Comparison of ENCODE assay signal across 8 cellular contexts in genomic region chrX:40172169-40172979, GRCh38.
DNase-seq lines count a peak whose midpoint lies in the region; ATAC-seq and TF ChIP-seq lines count a peak whose summit lies in the region.

No MANE protein-coding gene starts in this region.

- peaks cover 41% of the 10 kb centered on the region for H3K36me3 Mint-ChIP-seq in Calu3 (ENCODE audit: insufficient read depth, unreplicated experiment)

- peak overlapping the region in 4 of 5 donors; percentile 38 to 99 (median 82) for H3K27ac ChIP-seq in adrenal gland
- H3K27ac ChIP-seq in hepatocyte: peak overlapping the region; percentile 99
- H3K27ac ChIP-seq in sigmoid colon: peak overlapping the region; percentile 91 to 97 (median 93)

- peaks cover 8% of the 10 kb centered on the region for H3K79me2 ChIP-seq in hepatocyte

- ATAC-seq in HG03108 (IDR thresholded peaks at IDR 0.05; ENCODE audit: unreplicated experiment) (no peak), GM19397 (IDR thresholded peaks at IDR 0.05; ENCODE audit: unreplicated experiment) (no peak)

- peak in 1 of 2 donors; percentile 7 for TF ChIP-seq POLR2A in adrenal gland (IDR thresholded peaks at IDR 0.05)
- peak in 1 of 2 donors; percentile 38 for TF ChIP-seq POLR2A in sigmoid colon (IDR thresholded peaks at IDR 0.05)

- peaks cover 22 to 37% of the 10 kb centered on the region in 2 donors for H3K4me1 ChIP-seq in adrenal gland (replicated peaks in 1 of 2)
- peaks cover 84% of the 10 kb centered on the region for H3K4me1 ChIP-seq in hepatocyte (ENCODE audit: insufficient read depth)
- peaks cover 0 to 73% (median 39%) of the 10 kb centered on the region in 4 donors for H3K4me1 ChIP-seq in sigmoid colon

- peak overlapping the region; percentile 44 for H2AFZ ChIP-seq in hepatocyte

- intact Hi-C loops in Calu3 (cut with micrococcal nuclease; ENCODE audit: unreplicated experiment): loop anchor here (5.0 to 10.0 kb wide), 5 partner anchors 95 to 908 kb away; no protein-coding TSS in a partner anchor
- intact Hi-C loops in adrenal gland (cut with DNase I): loop anchor here (5.0 to 10.0 kb wide), 5 partner anchors 70 to 358 kb away; no protein-coding TSS in a partner anchor
- intact Hi-C loops in sigmoid colon (cut with DNase I): loop anchor here (5.0 to 10.0 kb wide), 2 partner anchors 265 to 292 kb away; no protein-coding TSS in a partner anchor

- BruUV-seq in Calu3 (replicated peaks; lab: Mats Ljungman, UMichigan): no TSS peak

- TF ChIP-seq EP300 in sigmoid colon (IDR thresholded peaks at IDR 0.05): no peak

- no peaks in the 10 kb centered on the region for H3K9me2 ChIP-seq in hepatocyte (replicated peaks; ENCODE audit: insufficient read depth)

- peaks cover 8% of the 10 kb centered on the region for H3K27me3 Mint-ChIP-seq in Calu3 (ENCODE audit: unreplicated experiment)

- no peaks in the 10 kb centered on the region for H3K36me3 ChIP-seq in adrenal gland (replicated peaks in 1 of 2)
- H3K36me3 ChIP-seq in hepatocyte (replicated peaks; ENCODE audit: insufficient read depth, low read depth): no peaks in the 10 kb centered on the region
- H3K36me3 ChIP-seq in sigmoid colon: no peaks in the 10 kb centered on the region

- peak overlapping the region; percentile 92 for H3K4me2 ChIP-seq in hepatocyte

- peaks cover 29% of the 10 kb centered on the region for H3K27me3 ChIP-seq in adrenal gland
- H3K27me3 ChIP-seq in hepatocyte: peaks cover 17% of the 10 kb centered on the region
- peaks cover 0 to 14% (median 0%) of the 10 kb centered on the region in 3 donors for H3K27me3 ChIP-seq in sigmoid colon

- H3K27ac Mint-ChIP-seq in Calu3 (ENCODE audit: unreplicated experiment): peak overlapping the region; percentile 42

- 28 to 53% (median 37%) methylated on average over 8 to 75 of the region's 75 CpGs for WGBS in adrenal gland, 4 donors
- 12% methylated on average over 60 of the region's 75 CpGs for WGBS in hepatocyte (ENCODE audit: low lambda C conversion rate, missing lambda C conversion rate)
- 4 to 9% methylated on average over 75 of the region's 75 CpGs for WGBS in sigmoid colon, 2 donors

- peak overlapping the region; percentile 77 for H3K4me3 Mint-ChIP-seq in Calu3 (ENCODE audit: low read depth, unreplicated experiment)

- no peak for DNase-seq in Calu3
- peak; percentile 26 for DNase-seq in LoVo (ENCODE audit: low spot score)
- peak in 4 of 7 donors; percentile 35 to 69 (median 40) for DNase-seq in adrenal gland
- DNase-seq in hepatocyte (ENCODE audit: low spot score): peak; percentile 79
- peak; percentile 88 for DNase-seq in sigmoid colon
- DNase-seq in DMS153 (lab: John Stamatoyannopoulos, UW): no peak

- no peaks in the 10 kb centered on the region for H4K20me1 ChIP-seq in hepatocyte (ENCODE audit: insufficient read depth, poor library complexity, severe bottlenecking)

- no peaks in the 10 kb centered on the region for H3K9me3 ChIP-seq in adrenal gland (replicated peaks in 1 of 3)
- H3K9me3 ChIP-seq in hepatocyte (ENCODE audit: low read depth): no peaks in the 10 kb centered on the region
- H3K9me3 ChIP-seq in sigmoid colon: no peaks in the 10 kb centered on the region

- CTCF ChIA-PET in Calu3 (lab: Charles Lee): no interaction called here

- TF ChIP-seq CTCF in Calu3 (IDR thresholded peaks at IDR 0.05; ENCODE audit: unreplicated experiment) (no peak), adrenal gland (IDR thresholded peaks at IDR 0.05) (no peak), hepatocyte (IDR thresholded peaks at IDR 0.05; ENCODE audit: poor library complexity) (no peak), sigmoid colon (IDR thresholded peaks at IDR 0.05) (no peak)

- peaks cover 36% of the 10 kb centered on the region for H3K4me1 Mint-ChIP-seq in Calu3 (ENCODE audit: low read depth, unreplicated experiment)

- no peaks in the 10 kb centered on the region for H3K9me3 Mint-ChIP-seq in Calu3 (ENCODE audit: low read depth, unreplicated experiment)

- H3K4me3 ChIP-seq in adrenal gland: peak overlapping the region in 1 of 4 donors; percentile 32
- H3K4me3 ChIP-seq in hepatocyte: peak overlapping the region; percentile 8
- peak overlapping the region; percentile 32 to 52 (median 48) for H3K4me3 ChIP-seq in sigmoid colon

Comparison
In these comparisons a context has a peak if more than half of its experiments do, and no peak if none do; other contexts are left out.
1. DNase-seq: peak in LoVo (single experiment), adrenal gland (4 of 7), hepatocyte (single experiment) and sigmoid colon (single experiment); none in Calu3 (single experiment) and DMS153 (single experiment).
2. Peak in every context shown above with its lines, with median percentiles within 50 percentile points of each other: H3K27ac ChIP-seq.